2 cellular contexts compared by ENCODE assay signal in the genomic region with DNA sequence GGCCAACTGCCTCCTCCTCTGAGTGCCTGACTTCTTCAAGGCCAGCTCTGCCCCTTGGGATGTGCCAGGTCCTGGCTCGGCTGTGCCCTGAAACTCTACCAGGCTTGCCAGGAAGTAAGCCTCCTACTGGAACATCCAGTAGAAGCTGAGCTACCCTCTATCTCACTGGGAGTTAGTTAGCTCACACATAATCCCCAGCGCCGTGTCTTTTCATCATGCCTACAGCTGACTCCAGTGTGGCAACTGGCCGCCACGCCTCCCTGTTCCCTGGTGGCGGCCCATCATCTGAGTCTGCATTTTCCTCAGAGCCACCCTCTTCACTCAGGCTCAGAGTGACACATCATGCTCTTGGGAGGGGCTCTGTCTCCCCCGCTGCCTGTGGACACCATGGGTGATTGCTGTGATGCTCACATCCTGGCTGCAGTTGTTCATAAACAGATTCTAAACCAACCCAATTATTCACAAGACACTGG.
TF ChIP-seq lines count a peak whose summit lies in the region.

No MANE protein-coding gene starts in this region.

TF ChIP-seq in SK-N-SH, 30 proteins besides CTCF, POLR2A, EP300 and RAD21 (continued from another document):
- TF ChIP-seq, protein P1, sequence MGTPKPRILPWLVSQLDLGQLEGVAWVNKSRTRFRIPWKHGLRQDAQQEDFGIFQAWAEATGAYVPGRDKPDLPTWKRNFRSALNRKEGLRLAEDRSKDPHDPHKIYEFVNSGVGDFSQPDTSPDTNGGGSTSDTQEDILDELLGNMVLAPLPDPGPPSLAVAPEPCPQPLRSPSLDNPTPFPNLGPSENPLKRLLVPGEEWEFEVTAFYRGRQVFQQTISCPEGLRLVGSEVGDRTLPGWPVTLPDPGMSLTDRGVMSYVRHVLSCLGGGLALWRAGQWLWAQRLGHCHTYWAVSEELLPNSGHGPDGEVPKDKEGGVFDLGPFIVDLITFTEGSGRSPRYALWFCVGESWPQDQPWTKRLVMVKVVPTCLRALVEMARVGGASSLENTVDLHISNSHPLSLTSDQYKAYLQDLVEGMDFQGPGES (IDR thresholded peaks at IDR 0.05; ENCODE audit: low read depth, low read length), result no peak
- TF ChIP-seq TAF1 (IDR thresholded peaks at IDR 0.05; ENCODE audit: borderline replicate concordance, low read depth, low read length) (no peak), SIN3A (IDR thresholded peaks at IDR 0.05; ENCODE audit: borderline replicate concordance, low read depth, low read length) (no peak)
- TF ChIP-seq, protein P2, sequence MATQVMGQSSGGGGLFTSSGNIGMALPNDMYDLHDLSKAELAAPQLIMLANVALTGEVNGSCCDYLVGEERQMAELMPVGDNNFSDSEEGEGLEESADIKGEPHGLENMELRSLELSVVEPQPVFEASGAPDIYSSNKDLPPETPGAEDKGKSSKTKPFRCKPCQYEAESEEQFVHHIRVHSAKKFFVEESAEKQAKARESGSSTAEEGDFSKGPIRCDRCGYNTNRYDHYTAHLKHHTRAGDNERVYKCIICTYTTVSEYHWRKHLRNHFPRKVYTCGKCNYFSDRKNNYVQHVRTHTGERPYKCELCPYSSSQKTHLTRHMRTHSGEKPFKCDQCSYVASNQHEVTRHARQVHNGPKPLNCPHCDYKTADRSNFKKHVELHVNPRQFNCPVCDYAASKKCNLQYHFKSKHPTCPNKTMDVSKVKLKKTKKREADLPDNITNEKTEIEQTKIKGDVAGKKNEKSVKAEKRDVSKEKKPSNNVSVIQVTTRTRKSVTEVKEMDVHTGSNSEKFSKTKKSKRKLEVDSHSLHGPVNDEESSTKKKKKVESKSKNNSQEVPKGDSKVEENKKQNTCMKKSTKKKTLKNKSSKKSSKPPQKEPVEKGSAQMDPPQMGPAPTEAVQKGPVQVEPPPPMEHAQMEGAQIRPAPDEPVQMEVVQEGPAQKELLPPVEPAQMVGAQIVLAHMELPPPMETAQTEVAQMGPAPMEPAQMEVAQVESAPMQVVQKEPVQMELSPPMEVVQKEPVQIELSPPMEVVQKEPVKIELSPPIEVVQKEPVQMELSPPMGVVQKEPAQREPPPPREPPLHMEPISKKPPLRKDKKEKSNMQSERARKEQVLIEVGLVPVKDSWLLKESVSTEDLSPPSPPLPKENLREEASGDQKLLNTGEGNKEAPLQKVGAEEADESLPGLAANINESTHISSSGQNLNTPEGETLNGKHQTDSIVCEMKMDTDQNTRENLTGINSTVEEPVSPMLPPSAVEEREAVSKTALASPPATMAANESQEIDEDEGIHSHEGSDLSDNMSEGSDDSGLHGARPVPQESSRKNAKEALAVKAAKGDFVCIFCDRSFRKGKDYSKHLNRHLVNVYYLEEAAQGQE (IDR thresholded peaks at IDR 0.05; ENCODE audit: low read depth, low read length), result no peak

TF ChIP-seq in HepG2, 621 proteins besides CTCF, POLR2A, EP300 and RAD21 (continued from another document):
- TF ChIP-seq SMARCE1 (IDR thresholded peaks at IDR 0.05; ENCODE audit: borderline replicate concordance) (no peak), ZNF260 (CRISPR knock-in tag; IDR thresholded peaks at IDR 0.05; ENCODE audit: borderline replicate concordance, low read depth) (no peak), NAIF1 (CRISPR knock-in tag; IDR thresholded peaks at IDR 0.05; ENCODE audit: borderline replicate concordance) (no peak)
- TF ChIP-seq, protein P3, sequence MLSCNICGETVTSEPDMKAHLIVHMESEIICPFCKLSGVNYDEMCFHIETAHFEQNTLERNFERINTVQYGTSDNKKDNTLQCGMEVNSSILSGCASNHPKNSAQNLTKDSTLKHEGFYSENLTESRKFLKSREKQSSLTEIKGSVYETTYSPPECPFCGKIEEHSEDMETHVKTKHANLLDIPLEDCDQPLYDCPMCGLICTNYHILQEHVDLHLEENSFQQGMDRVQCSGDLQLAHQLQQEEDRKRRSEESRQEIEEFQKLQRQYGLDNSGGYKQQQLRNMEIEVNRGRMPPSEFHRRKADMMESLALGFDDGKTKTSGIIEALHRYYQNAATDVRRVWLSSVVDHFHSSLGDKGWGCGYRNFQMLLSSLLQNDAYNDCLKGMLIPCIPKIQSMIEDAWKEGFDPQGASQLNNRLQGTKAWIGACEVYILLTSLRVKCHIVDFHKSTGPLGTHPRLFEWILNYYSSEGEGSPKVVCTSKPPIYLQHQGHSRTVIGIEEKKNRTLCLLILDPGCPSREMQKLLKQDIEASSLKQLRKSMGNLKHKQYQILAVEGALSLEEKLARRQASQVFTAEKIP (CRISPR knock-in tag; IDR thresholded peaks at IDR 0.05; ENCODE audit: borderline replicate concordance), result no peak
- TF ChIP-seq, protein P4, sequence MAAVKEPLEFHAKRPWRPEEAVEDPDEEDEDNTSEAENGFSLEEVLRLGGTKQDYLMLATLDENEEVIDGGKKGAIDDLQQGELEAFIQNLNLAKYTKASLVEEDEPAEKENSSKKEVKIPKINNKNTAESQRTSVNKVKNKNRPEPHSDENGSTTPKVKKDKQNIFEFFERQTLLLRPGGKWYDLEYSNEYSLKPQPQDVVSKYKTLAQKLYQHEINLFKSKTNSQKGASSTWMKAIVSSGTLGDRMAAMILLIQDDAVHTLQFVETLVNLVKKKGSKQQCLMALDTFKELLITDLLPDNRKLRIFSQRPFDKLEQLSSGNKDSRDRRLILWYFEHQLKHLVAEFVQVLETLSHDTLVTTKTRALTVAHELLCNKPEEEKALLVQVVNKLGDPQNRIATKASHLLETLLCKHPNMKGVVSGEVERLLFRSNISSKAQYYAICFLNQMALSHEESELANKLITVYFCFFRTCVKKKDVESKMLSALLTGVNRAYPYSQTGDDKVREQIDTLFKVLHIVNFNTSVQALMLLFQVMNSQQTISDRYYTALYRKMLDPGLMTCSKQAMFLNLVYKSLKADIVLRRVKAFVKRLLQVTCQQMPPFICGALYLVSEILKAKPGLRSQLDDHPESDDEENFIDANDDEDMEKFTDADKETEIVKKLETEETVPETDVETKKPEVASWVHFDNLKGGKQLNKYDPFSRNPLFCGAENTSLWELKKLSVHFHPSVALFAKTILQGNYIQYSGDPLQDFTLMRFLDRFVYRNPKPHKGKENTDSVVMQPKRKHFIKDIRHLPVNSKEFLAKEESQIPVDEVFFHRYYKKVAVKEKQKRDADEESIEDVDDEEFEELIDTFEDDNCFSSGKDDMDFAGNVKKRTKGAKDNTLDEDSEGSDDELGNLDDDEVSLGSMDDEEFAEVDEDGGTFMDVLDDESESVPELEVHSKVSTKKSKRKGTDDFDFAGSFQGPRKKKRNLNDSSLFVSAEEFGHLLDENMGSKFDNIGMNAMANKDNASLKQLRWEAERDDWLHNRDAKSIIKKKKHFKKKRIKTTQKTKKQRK (IDR thresholded peaks at IDR 0.05; ENCODE audit: low read length), result no peak
